ENCODE assay signal across 16 cellular contexts in the genomic region with DNA sequence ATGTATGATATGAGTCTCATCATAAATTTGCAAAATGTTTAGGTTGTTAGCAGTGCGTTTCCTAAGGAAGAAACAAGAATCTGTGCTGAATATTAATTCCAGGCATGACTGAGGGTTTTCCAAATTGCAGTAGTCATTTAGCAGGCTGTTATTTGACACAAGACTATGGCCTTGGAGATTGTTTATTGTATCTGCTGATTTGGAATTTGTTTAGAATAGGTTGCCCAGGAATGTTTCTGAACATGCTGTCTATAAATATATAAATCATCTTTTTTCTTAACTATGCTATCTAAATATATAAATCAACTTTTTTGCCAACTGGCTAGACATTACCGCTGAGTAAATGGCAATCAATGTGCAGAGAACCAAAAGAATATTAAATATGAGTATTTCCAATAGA.
A peak's percentile ranks its signal among the peaks of the same experiment; 100 is the strongest.
DNase-seq lines count a peak whose midpoint lies in the region; ATAC-seq and TF ChIP-seq lines count a peak whose summit lies in the region.
"Had no signal": no experiment of that assay in that cellular context is flagged by ENCODE, and none has a peak within 500 bp of the region (broad histone marks: within the 10 kb centered on the region; RNA-seq: fewer than 3 reads in every experiment).

No MANE protein-coding gene starts in this region.

- DNase-seq in SK-N-MC (ENCODE audit: low read depth, low spot score) (no peak), fibroblast of gingiva (ENCODE audit: low read depth) (peak; percentile 63), glutamatergic neuron (no peak)
- DNase-seq in stimulated activated naive CD4-positive, alpha-beta T cell treated with Interleukin-2 at 50 U/mL for 16 hours (lab: John Stamatoyannopoulos, UW): no peak
- DNase-seq in activated effector memory CD4-positive, alpha-beta T cell treated with Interleukin-2 at 50 U/mL for 16 hours: no peak
- DNase-seq: CD8-positive, alpha-beta T cell; COR-L47; DMS153; DMS79 treated with DMSO at 0.1 percent for 48 hours; GF-D8; GOT3; KBM-7 had no signal

- no peaks in the 10 kb centered on the region for H3K36me3 ChIP-seq in SK-N-MC (ENCODE audit: insufficient read depth, low read length)
- H3K36me3 ChIP-seq: HAP-1 had no signal

- H3K27ac Mint-ChIP-seq in glutamatergic neuron (ENCODE audit: unreplicated experiment): peak overlapping the region; percentile 79
- H3K27ac Mint-ChIP-seq: CD14-positive monocyte; CD8-positive, alpha-beta T cell had no signal

- H3K9ac ChIP-seq in SK-N-MC (ENCODE audit: insufficient read length): no peak overlapping the region

- no peak overlapping the region for H3K4me3 Mint-ChIP-seq in glutamatergic neuron (ENCODE audit: unreplicated experiment)
- H3K4me3 Mint-ChIP-seq: CD14-positive monocyte; CD8-positive, alpha-beta T cell had no signal

- TF ChIP-seq CTCF in glutamatergic neuron (IDR thresholded peaks at IDR 0.05; ENCODE audit: partially characterized antibody, unreplicated experiment): no peak

- H3K36me3 Mint-ChIP-seq in glutamatergic neuron (ENCODE audit: unreplicated experiment): no peaks in the 10 kb centered on the region
- H3K36me3 Mint-ChIP-seq: CD14-positive monocyte; CD8-positive, alpha-beta T cell had no signal

- ATAC-seq in GM18517 (IDR thresholded peaks at IDR 0.05; ENCODE audit: unreplicated experiment): no peak
- no peak for ATAC-seq in GM18519 (IDR thresholded peaks at IDR 0.05; ENCODE audit: low FRiP score, unreplicated experiment)
- ATAC-seq: CD8-positive, alpha-beta T cell had no signal

- H3K9me3 ChIP-seq in SK-N-MC (ENCODE audit: low read depth, low read length): no peaks in the 10 kb centered on the region

- H3K27ac ChIP-seq in SK-N-MC: peak overlapping the region; percentile 63; the same call in 1 of the 2 replicates

- peaks cover 3% of the 10 kb centered on the region for H3K9me3 Mint-ChIP-seq in glutamatergic neuron (ENCODE audit: unreplicated experiment)
- H3K9me3 Mint-ChIP-seq: CD8-positive, alpha-beta T cell had no signal

- H3K27me3 Mint-ChIP-seq in glutamatergic neuron (ENCODE audit: unreplicated experiment): peaks cover 1% of the 10 kb centered on the region

- H3K4me1 Mint-ChIP-seq in glutamatergic neuron (ENCODE audit: low read depth, unreplicated experiment): peaks cover 10% of the 10 kb centered on the region
- H3K4me1 Mint-ChIP-seq: CD14-positive monocyte had no signal

- no peak overlapping the region for H3K4me3 ChIP-seq in SK-N-MC
- H3K4me3 ChIP-seq: HAP-1 had no signal
